Comparison of ENCODE assay signal across 8 cellular contexts in the genomic region with DNA sequence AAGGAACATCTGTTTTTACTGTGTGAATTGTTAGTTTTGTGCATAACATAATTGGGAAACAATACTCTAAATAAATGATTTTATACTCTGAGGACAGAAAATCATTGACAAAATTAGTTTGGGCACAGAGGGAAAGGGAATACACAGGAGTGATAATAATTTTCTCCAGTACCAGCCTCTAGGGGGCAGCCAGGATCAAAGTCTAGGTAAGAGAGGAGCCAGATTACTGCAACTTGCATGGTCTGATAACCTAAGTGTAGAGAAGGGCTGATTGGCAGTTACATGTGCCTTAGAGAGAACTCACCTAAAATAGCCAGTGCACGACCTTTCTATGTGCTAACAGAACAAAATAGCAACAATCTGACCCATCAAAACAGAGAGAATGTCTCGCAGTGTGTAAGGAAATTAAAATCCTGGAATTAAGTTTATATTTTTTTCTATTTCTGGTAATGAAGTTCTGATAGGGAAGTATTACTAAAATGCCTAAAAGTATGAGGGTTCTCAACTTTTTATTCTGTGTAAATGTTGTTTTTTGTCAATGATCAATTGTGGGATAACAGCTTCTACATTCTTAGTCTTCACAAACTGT.
A peak's percentile ranks its signal among the peaks of the same experiment; 100 is the strongest.
DNase-seq lines count a peak whose midpoint lies in the region; ATAC-seq and TF ChIP-seq lines count a peak whose summit lies in the region.

No MANE protein-coding gene starts in this region.

- no peaks in the 10 kb centered on the region for H3K79me2 ChIP-seq in fibroblast of lung (ENCODE audit: control insufficient read depth, insufficient read depth, low read length)

- H3K27me3 Mint-ChIP-seq in activated CD8-positive, alpha-beta T cell treated with anti-CD3 and anti-CD28 coated beads for 36 hours = no peaks in the 10 kb centered on the region

- H3K27ac ChIP-seq in fibroblast of lung (ENCODE audit: insufficient read depth, low read length) (no peak overlapping the region), neutrophil (peak overlapping the region; percentile 12)

- DNase-seq in SIG-M5 treated with dmso at 0.1 percent for 504 hours (lab: John Stamatoyannopoulos, UW; ENCODE audit: unreplicated experiment) = peak; percentile 33
- DNase-seq in SIG-M5 (lab: John Stamatoyannopoulos, UW) = no peak
- DNase-seq in NCI-H460 (ENCODE audit: extremely low read depth, low read depth) = peak; percentile 66
- DNase-seq in activated CD8-positive, alpha-beta T cell treated with anti-CD3 and anti-CD28 coated beads for 36 hours = peak; percentile 68
- DNase-seq in fibroblast of lung (ENCODE audit: low read depth in 2 of 2) = peak; percentile 33 to 47
- DNase-seq in GF-D8 (lab: John Stamatoyannopoulos, UW) = no peak

- intact Hi-C loops in activated CD8-positive, alpha-beta T cell treated with anti-CD3 and anti-CD28 coated beads for 36 hours (cut with micrococcal nuclease) = no loop called here

- POLR2A ChIA-PET in activated CD8-positive, alpha-beta T cell treated with anti-CD3 and anti-CD28 coated beads for 36 hours (lab: Charles Lee) = no interaction called here

- CTCF ChIA-PET in activated CD8-positive, alpha-beta T cell treated with anti-CD3 and anti-CD28 coated beads for 36 hours (lab: Charles Lee) = interaction anchor here (0.5 to 1.8 kb wide), 15 partner anchors 8 to 438 kb away, joined by 3 to 8 read pairs (median 3); no protein-coding TSS in a partner anchor

- H3K4me2 ChIP-seq in fibroblast of lung (ENCODE audit: extremely low read depth, insufficient read depth, low read length) = no peak overlapping the region

- no peaks in the 10 kb centered on the region for H3K36me3 ChIP-seq in fibroblast of lung (ENCODE audit: control insufficient read depth, insufficient read depth, low read length)
- peaks cover 52% of the 10 kb centered on the region for H3K36me3 ChIP-seq in neutrophil

- H3K27me3 ChIP-seq in fibroblast of lung (ENCODE audit: control insufficient read depth, insufficient read depth, low read length) = no peaks in the 10 kb centered on the region
- H3K27me3 ChIP-seq in neutrophil = no peaks in the 10 kb centered on the region

- no peaks in the 10 kb centered on the region for H3K4me1 Mint-ChIP-seq in activated CD8-positive, alpha-beta T cell treated with anti-CD3 and anti-CD28 coated beads for 36 hours (ENCODE audit: low read depth)

- H3K27ac Mint-ChIP-seq in activated CD8-positive, alpha-beta T cell treated with anti-CD3 and anti-CD28 coated beads for 36 hours = no peak overlapping the region

- H3K9me3 Mint-ChIP-seq in activated CD8-positive, alpha-beta T cell treated with anti-CD3 and anti-CD28 coated beads for 36 hours = no peaks in the 10 kb centered on the region

- peak; percentile 77 for TF ChIP-seq CTCF in activated CD8-positive, alpha-beta T cell treated with anti-CD3 and anti-CD28 coated beads for 36 hours (IDR thresholded peaks at IDR 0.05)
- TF ChIP-seq CTCF in fibroblast of lung (conservative IDR thresholded peaks at IDR 0.05 in 1 of 2, IDR thresholded peaks at IDR 0.05 in 1 of 2; ENCODE audit: low read depth in 1 of 2, low read length in 2 of 2) (peak; percentile 82 to 89), neutrophil (IDR thresholded peaks at IDR 0.05) (peak; percentile 38)

- no peak overlapping the region for H3K9ac ChIP-seq in fibroblast of lung (ENCODE audit: insufficient read depth, low read length)

- H4K20me1 ChIP-seq in fibroblast of lung (ENCODE audit: control insufficient read depth, extremely low read depth, insufficient read depth, low read length) = no peaks in the 10 kb centered on the region

- ATAC-seq in HG02759 (IDR thresholded peaks at IDR 0.05; ENCODE audit: unreplicated experiment) = peak; percentile 68
- ATAC-seq in activated CD8-positive, alpha-beta T cell treated with anti-CD3 and anti-CD28 coated beads for 36 hours = peak; percentile 89

- no peak overlapping the region for H3K4me3 Mint-ChIP-seq in activated CD8-positive, alpha-beta T cell treated with anti-CD3 and anti-CD28 coated beads for 36 hours

- H2AFZ ChIP-seq in fibroblast of lung (ENCODE audit: low read length) = no peak overlapping the region

- H3K9me3 ChIP-seq in fibroblast of lung (ENCODE audit: control insufficient read depth, insufficient read depth, low read depth, low read length) = no peaks in the 10 kb centered on the region
- H3K9me3 ChIP-seq in neutrophil = no peaks in the 10 kb centered on the region

- peaks cover 3% of the 10 kb centered on the region for H3K36me3 Mint-ChIP-seq in activated CD8-positive, alpha-beta T cell treated with anti-CD3 and anti-CD28 coated beads for 36 hours (ENCODE audit: low read depth)

- no peak overlapping the region for H3K4me3 ChIP-seq in fibroblast of lung (replicated peaks in 1 of 4; ENCODE audit: control extremely low read depth in 1 of 4, insufficient read depth in 1 of 4, low read depth in 3 of 4, low read length in 4 of 4)
- H3K4me3 ChIP-seq in neutrophil (ENCODE audit: low read depth in 1 of 2, low read length in 1 of 2) = no peak overlapping the region

- no peaks in the 10 kb centered on the region for H3K4me1 ChIP-seq in fibroblast of lung (ENCODE audit: control insufficient read depth, extremely low read depth, insufficient read depth, low read length)
- H3K4me1 ChIP-seq in neutrophil (ENCODE audit: control insufficient read depth in 1 of 2, insufficient read depth in 1 of 2, low read depth in 1 of 2, low read length in 1 of 2) = no peaks in the 10 kb centered on the region

Comparison
In these comparisons a context has a peak if more than half of its experiments do, and no peak if none do; other contexts are left out.
1. DNase-seq: peak in SIG-M5 treated with dmso at 0.1 percent for 504 hours (single experiment), NCI-H460 (single experiment), activated CD8-positive, alpha-beta T cell treated with anti-CD3 and anti-CD28 coated beads for 36 hours (single experiment) and fibroblast of lung (2 of 2); none in SIG-M5 (single experiment) and GF-D8 (single experiment).
2. Peak in every context shown above with its lines, with median percentiles within 50 percentile points of each other: CTCF ChIP-seq.